23 cellular contexts compared by ENCODE assay signal in genomic region chr10:102720337-102720736, GRCh38. TPM values are rescaled to one million over a fixed set of nuclear protein-coding genes. Genes with fewer than 3 reads are reported as not detected.
DNase-seq lines count a peak whose midpoint lies in the region; ATAC-seq, FAIRE-seq and TF ChIP-seq lines count a peak whose summit lies in the region.
"Had no signal": no experiment of that assay in that cellular context is flagged by ENCODE, and none has a peak within 500 bp of the region (broad histone marks: within the 10 kb centered on the region; RNA-seq: fewer than 3 reads in every experiment).

No MANE protein-coding gene starts in this region.

- H3K27ac Mint-ChIP-seq in H9 (peak overlapping the region in 2 of 3 experiments; percentile 70 to 83; a peak in 4 of 7 replicates), endodermal cell (no peak overlapping the region), neural progenitor cell (peak overlapping the region; percentile 10)

- no peak overlapping the region for H4K8ac ChIP-seq in H9 (replicated peaks; ENCODE audit: insufficient read length, low read depth, low read length)

- CTCF ChIA-PET in RWPE1 (lab: Yijun Ruan, JAX): interaction anchor here (0.6 to 1.1 kb wide), 5 partner anchors 8 to 151 kb away, joined by 3 to 13 read pairs (median 3); no protein-coding TSS in a partner anchor

- H3K4me2 ChIP-seq in H9 (ENCODE audit: insufficient read depth, insufficient read length, low read length): no peak overlapping the region
- H3K4me2 ChIP-seq in neural progenitor cell: no peak overlapping the region
- H3K4me2 ChIP-seq: A549, SK-N-SH had no signal

- peaks cover 31% of the 10 kb centered on the region for H3F3A ChIP-seq in neural progenitor cell (ENCODE audit: low read depth)

- no peak overlapping the region for H3K14ac ChIP-seq in H9 (ENCODE audit: insufficient read depth, low read length)

- peaks cover 35 to 48% of the 10 kb centered on the region in 2 experiments for H3K4me1 Mint-ChIP-seq in H9
- H3K4me1 Mint-ChIP-seq in endodermal cell: peaks cover 37% of the 10 kb centered on the region
- H3K4me1 Mint-ChIP-seq in neural progenitor cell: peaks cover 40% of the 10 kb centered on the region

- H3K36me3 ChIP-seq in endodermal cell (ENCODE audit: control insufficient read depth, insufficient read depth, low read length): peaks cover 24% of the 10 kb centered on the region
- H3K36me3 ChIP-seq in neural progenitor cell: peaks cover 8% of the 10 kb centered on the region
- H3K36me3 ChIP-seq in small intestine (ENCODE audit: control insufficient read depth in 2 of 2, insufficient read depth in 2 of 2, low read length in 2 of 2): no peaks in the 10 kb centered on the region

- no peak overlapping the region for H3K18ac ChIP-seq in H9 (ENCODE audit: insufficient read length, low read depth, low read length)

- no peak for FAIRE-seq in small intestine (lab: Jason Lieb, UNC)
- FAIRE-seq: A549, G401.6, GM18507, K562 had no signal

- no peak overlapping the region for H2AFZ ChIP-seq in H9 (ENCODE audit: low read length)
- no peak overlapping the region for H2AFZ ChIP-seq in neural progenitor cell (replicated peaks)

- H2BK20ac ChIP-seq in H9 (ENCODE audit: low read depth, low read length, poor library complexity, severe bottlenecking): no peak overlapping the region

- H3K79me1 ChIP-seq in H9 (ENCODE audit: insufficient read depth, low read depth, low read length, poor library complexity, severe bottlenecking): no peaks in the 10 kb centered on the region

- H3K23me2 ChIP-seq in H9 (ENCODE audit: insufficient read length, low read depth, low read length, poor library complexity, severe bottlenecking): peaks cover under 1% of the 10 kb centered on the region

- intact Hi-C loops in posterior vena cava (cut with DNase I): no loop called here

- H2BK120ac ChIP-seq in H9 (ENCODE audit: low read depth, low read length, poor library complexity, severe bottlenecking): no peak overlapping the region

- no peak for ATAC-seq in HG03439 (IDR thresholded peaks at IDR 0.05; ENCODE audit: unreplicated experiment)
- ATAC-seq: A549, K562 had no signal

- no peak overlapping the region for H2BK12ac ChIP-seq in H9 (ENCODE audit: insufficient read length, low read depth, low read length)

- no CpG with 5 or more reads among the region's 3 CpGs for WGBS in H9 (ENCODE audit: extremely low coverage, insufficient read length, low lambda C conversion rate)
- WGBS in endodermal cell (ENCODE audit: insufficient coverage in 1 of 2, insufficient read length in 1 of 2), 2 experiments: 92 to 100% methylated on average over 2 to 3 of the region's 3 CpGs
- 88 to 96% (median 90%) methylated on average over 3 of the region's 3 CpGs for WGBS in small intestine, 3 donors

- H3K4me1 ChIP-seq in H9 (ENCODE audit: insufficient read depth, low read length) (peaks cover 7% of the 10 kb centered on the region; the same call in 1 of the 2 replicates), endodermal cell (ENCODE audit: control insufficient read depth, insufficient read depth, low read length) (peaks cover 6% of the 10 kb centered on the region), neural progenitor cell (peaks cover 23% of the 10 kb centered on the region), small intestine (ENCODE audit: control insufficient read depth in 2 of 2, insufficient read depth in 1 of 2, low read depth in 1 of 2, low read length in 1 of 2) (no peaks in the 10 kb centered on the region)

- H3K27me3 Mint-ChIP-seq in H9 (ENCODE audit: low read depth): no peaks in the 10 kb centered on the region
- H3K27me3 Mint-ChIP-seq in endodermal cell (ENCODE audit: insufficient read depth): no peaks in the 10 kb centered on the region
- no peaks in the 10 kb centered on the region for H3K27me3 Mint-ChIP-seq in neural progenitor cell (ENCODE audit: insufficient read depth, low read depth)
- H3K27me3 Mint-ChIP-seq: CD4-positive, CD25-positive, alpha-beta regulatory T cell had no signal

- no peak overlapping the region for H4K5ac ChIP-seq in H9 (ENCODE audit: insufficient read length, low read depth, low read length)

- POLR2A ChIA-PET in RWPE1 (lab: Yijun Ruan, JAX; ENCODE audit: low non-redundant PET): interaction anchor here (0.6 to 0.7 kb wide), 2 partner anchors 76 to 183 kb away, joined by 3 read pairs; no protein-coding TSS in a partner anchor

- H3K23ac ChIP-seq in H9 (ENCODE audit: insufficient read length, low read depth, low read length): no peak overlapping the region

- H3K79me2 ChIP-seq in H9 (ENCODE audit: insufficient read depth, low read length) (peaks cover under 1% of the 10 kb centered on the region; the same call in 1 of the 2 replicates), neural progenitor cell (ENCODE audit: low read depth) (peaks cover 99% of the 10 kb centered on the region)

- peaks cover 16 to 60% (median 41%) of the 10 kb centered on the region in 3 experiments; a peak in 6 of 7 replicates for H3K36me3 Mint-ChIP-seq in H9 (ENCODE audit: insufficient read depth in 1 of 3, low read depth in 3 of 3)
- peaks cover 29% of the 10 kb centered on the region for H3K36me3 Mint-ChIP-seq in endodermal cell (ENCODE audit: low read depth)
- peaks cover 18% of the 10 kb centered on the region for H3K36me3 Mint-ChIP-seq in neural progenitor cell

- H3K4ac ChIP-seq in H9 (ENCODE audit: low read depth, low read length): no peak overlapping the region

- DNase-seq in H9: no peak
- no peak for DNase-seq in RWPE1 (ENCODE audit: low spot score)
- DNase-seq in endodermal cell: no peak
- no peak for DNase-seq in neural progenitor cell (ENCODE audit: low spot score)
- DNase-seq in small intestine: no peak
- no peak for DNase-seq in D341Med (ENCODE audit: low spot score)
- no peak for DNase-seq in posterior vena cava (ENCODE audit: low spot score)
- DNase-seq: BE2C; CD4-positive, CD25-positive, alpha-beta regulatory T cell; GOT3; NCI-H1092 treated with DMSO at 0.1 percent for 48 hours; NCI-H1436 treated with DMSO at 0.1 percent for 48 hours; NCI-H1930; NCI-H226; NCI-H510A treated with DMSO at 0.1 percent for 48 hours; NCI-H748 treated with DMSO at 0.1 percent for 48 hours; SIG-M5; SK-N-SH had no signal

- H3K4me3 ChIP-seq in endodermal cell (ENCODE audit: low read length) (peak overlapping the region; percentile 20), neural progenitor cell (no peak overlapping the region), small intestine (ENCODE audit: low read depth in 1 of 2, low read length in 2 of 2) (no peak overlapping the region)
- H3K4me3 ChIP-seq: A549, K562 had no signal

- H2BK15ac ChIP-seq in H9 (ENCODE audit: low read depth, low read length): no peak overlapping the region

- H4K20me1 ChIP-seq in H9 (ENCODE audit: control insufficient read depth, insufficient read depth, insufficient read length) (no peaks in the 10 kb centered on the region), neural progenitor cell (ENCODE audit: low read depth) (peaks cover 30% of the 10 kb centered on the region)

- TF ChIP-seq CTCF in H9 (conservative IDR thresholded peaks at IDR 0.05) (no peak), RWPE1 (conservative IDR thresholded peaks at IDR 0.05; ENCODE audit: low read depth) (no peak), endodermal cell (conservative IDR thresholded peaks at IDR 0.05) (no peak), neural progenitor cell (IDR thresholded peaks at IDR 0.05) (no peak)

- H3K9me3 Mint-ChIP-seq in H9 (peaks cover 0 to 5% of the 10 kb centered on the region in 2 experiments; a peak in 2 of 5 replicates), endodermal cell (peaks cover 4% of the 10 kb centered on the region), neural progenitor cell (no peaks in the 10 kb centered on the region)

- H3K27me3 ChIP-seq in H9 (ENCODE audit: insufficient read depth, low read length): no peaks in the 10 kb centered on the region
- no peaks in the 10 kb centered on the region for H3K27me3 ChIP-seq in endodermal cell (ENCODE audit: control insufficient read depth, insufficient read depth, low read length, poor library complexity, severe bottlenecking)
- no peaks in the 10 kb centered on the region for H3K27me3 ChIP-seq in neural progenitor cell
- no peaks in the 10 kb centered on the region for H3K27me3 ChIP-seq in small intestine (ENCODE audit: control insufficient read depth in 2 of 2, insufficient read depth in 2 of 2, low read length in 2 of 2)
- H3K27me3 ChIP-seq: BE2C had no signal

- no peak overlapping the region for H3T11ph ChIP-seq in H9 (ENCODE audit: low read length)

- H3K27ac ChIP-seq in H9 (ENCODE audit: insufficient read length, low read depth, low read length) (no peak overlapping the region), RWPE1 (peak overlapping the region; percentile 8; the same call in 1 of the 2 replicates), endodermal cell (ENCODE audit: low read depth, low read length) (no peak overlapping the region), neural progenitor cell (peak overlapping the region; percentile 45), small intestine (ENCODE audit: low read depth in 1 of 2, low read length in 1 of 2) (no peak overlapping the region)

- H3K56ac ChIP-seq in H9 (ENCODE audit: insufficient read length, low read depth, low read length): no peak overlapping the region

- H3K9me3 ChIP-seq in H9 (ENCODE audit: control insufficient read depth, low read depth, low read length) (no peaks in the 10 kb centered on the region), endodermal cell (ENCODE audit: control insufficient read depth, low read length) (no peaks in the 10 kb centered on the region), neural progenitor cell (ENCODE audit: low read depth) (no peaks in the 10 kb centered on the region), small intestine (ENCODE audit: control insufficient read depth, low read depth) (no peaks in the 10 kb centered on the region)
- H3K9me3 ChIP-seq: A549, BE2C, SK-N-SH had no signal

- H2BK5ac ChIP-seq in H9 (ENCODE audit: insufficient read length, low read length): no peak overlapping the region

- no peak overlapping the region for H3K9ac ChIP-seq in H9 (ENCODE audit: extremely low read depth, insufficient read length, low read length)
- no peak overlapping the region for H3K9ac ChIP-seq in endodermal cell (ENCODE audit: extremely low read depth, low read length, poor library complexity, severe bottlenecking)
- H3K9ac ChIP-seq in neural progenitor cell: no peak overlapping the region
- H3K9ac ChIP-seq: SK-N-SH had no signal

- H3K4me3 Mint-ChIP-seq in H9 (no peak overlapping the region), endodermal cell (no peak overlapping the region), neural progenitor cell (no peak overlapping the region)
- H3K4me3 Mint-ChIP-seq: CD4-positive, CD25-positive, alpha-beta regulatory T cell had no signal

- no peak overlapping the region for H4K91ac ChIP-seq in H9 (ENCODE audit: insufficient read length, low read depth, low read length)

- H2AK5ac ChIP-seq in H9 (ENCODE audit: insufficient read length, low read length): no peak overlapping the region

RNA-seq across cellular contexts. Expression of gene SFXN2, which starts 5.9 kb away (rescaled TPM):
- total RNA-seq in H9 (2021): 32.7 and 34.7 TPM in 2 replicates
- total RNA-seq in endodermal cell: 10 to 100 TPM; 30.5 to 32.9 TPM
- polyA plus RNA-seq in endodermal cell (2013, experiment 1 of 2): 13.6 TPM
- 13.7 TPM for polyA plus RNA-seq in endodermal cell (2013, experiment 2 of 2)
- 6.4 and 15.5 TPM in 2 replicates for total RNA-seq in neural progenitor cell (ENCODE audit: low replicate concordance)
- 10 to 100 TPM in 1 of 3 donors, 1 to 10 TPM in 2; 2.0 to 16.9 (median 4.9) TPM for polyA plus RNA-seq in small intestine
- 1 to 10 TPM; 2.4 to 6.5 TPM for total RNA-seq in posterior vena cava

RNA-seq across cellular contexts. Expression of gene ARL3, which starts 6.1 kb away (rescaled TPM):
- total RNA-seq in H9 (2021) (16.5 and 16.9 TPM in 2 replicates), endodermal cell (10 to 100 TPM; 20.3 to 25.6 TPM), neural progenitor cell (ENCODE audit: low replicate concordance) (20.8 and 29.7 TPM in 2 replicates), posterior vena cava (10 to 100 TPM in 1 of 2 donors, 1 to 10 TPM in 1; 9.7 to 11.6 TPM)
- 31.4 TPM for polyA plus RNA-seq in endodermal cell (2013, experiment 1 of 2)
- 30.8 TPM for polyA plus RNA-seq in endodermal cell (2013, experiment 2 of 2)
- polyA plus RNA-seq in small intestine: 1 to 10 TPM; 3.4 to 8.3 (median 4.9) TPM

RNA-seq across cellular contexts. Expression of gene WBP1L, which starts 23.4 kb away (rescaled TPM):
- total RNA-seq in H9 (2021): 23.8 and 24.5 TPM in 2 replicates
- 10 to 100 TPM; 23.5 to 25.8 TPM for total RNA-seq in endodermal cell
- polyA plus RNA-seq in endodermal cell (2013, experiment 1 of 2): 30.2 TPM
- polyA plus RNA-seq in endodermal cell (2013, experiment 2 of 2): 29.0 TPM
- total RNA-seq in neural progenitor cell (ENCODE audit: low replicate concordance): 21.1 and 29.3 TPM in 2 replicates
- 10 to 100 TPM; 15.2 to 29.9 (median 16.8) TPM for polyA plus RNA-seq in small intestine
- total RNA-seq in posterior vena cava: 10 to 100 TPM; 61.4 to 62.7 TPM

Comparison
In these comparisons a context has a peak if more than half of its experiments do, and no peak if none do; other contexts are left out.
1. H3K27ac ChIP-seq: peak in RWPE1 (single experiment) and neural progenitor cell (single experiment); none in H9 (single experiment), endodermal cell (single experiment) and small intestine (0 of 2).